Comparison of ENCODE assay signal across 1 cellular context in the genomic region with DNA sequence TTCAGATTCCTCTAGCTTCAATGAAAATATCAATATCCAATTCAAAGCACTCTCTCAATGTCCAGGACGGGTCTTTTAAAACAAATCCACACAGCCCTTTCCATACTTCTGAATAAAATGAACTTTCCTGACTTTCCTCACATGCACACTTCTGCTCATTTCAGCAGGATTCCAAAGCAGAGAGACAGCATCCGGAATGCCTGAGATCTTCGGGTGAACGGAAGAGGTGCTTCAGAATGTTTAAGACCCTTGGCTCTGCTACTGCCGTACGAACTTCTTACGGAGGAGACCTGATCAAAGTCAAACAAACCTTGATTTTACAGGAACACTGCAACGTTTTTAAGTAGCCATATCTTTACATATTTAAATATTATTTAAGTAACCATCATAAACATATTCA.
TF ChIP-seq lines count a peak whose summit lies in the region.

No MANE protein-coding gene starts in this region.

TF ChIP-seq in WTC11, 78 proteins besides CTCF, POLR2A, EP300 and RAD21 (continued from another document):
- TF ChIP-seq, protein P1, sequence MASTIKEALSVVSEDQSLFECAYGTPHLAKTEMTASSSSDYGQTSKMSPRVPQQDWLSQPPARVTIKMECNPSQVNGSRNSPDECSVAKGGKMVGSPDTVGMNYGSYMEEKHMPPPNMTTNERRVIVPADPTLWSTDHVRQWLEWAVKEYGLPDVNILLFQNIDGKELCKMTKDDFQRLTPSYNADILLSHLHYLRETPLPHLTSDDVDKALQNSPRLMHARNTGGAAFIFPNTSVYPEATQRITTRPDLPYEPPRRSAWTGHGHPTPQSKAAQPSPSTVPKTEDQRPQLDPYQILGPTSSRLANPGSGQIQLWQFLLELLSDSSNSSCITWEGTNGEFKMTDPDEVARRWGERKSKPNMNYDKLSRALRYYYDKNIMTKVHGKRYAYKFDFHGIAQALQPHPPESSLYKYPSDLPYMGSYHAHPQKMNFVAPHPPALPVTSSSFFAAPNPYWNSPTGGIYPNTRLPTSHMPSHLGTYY (CRISPR knock-in tag; IDR thresholded peaks at IDR 0.05), result no peak
- TF ChIP-seq, protein P2, sequence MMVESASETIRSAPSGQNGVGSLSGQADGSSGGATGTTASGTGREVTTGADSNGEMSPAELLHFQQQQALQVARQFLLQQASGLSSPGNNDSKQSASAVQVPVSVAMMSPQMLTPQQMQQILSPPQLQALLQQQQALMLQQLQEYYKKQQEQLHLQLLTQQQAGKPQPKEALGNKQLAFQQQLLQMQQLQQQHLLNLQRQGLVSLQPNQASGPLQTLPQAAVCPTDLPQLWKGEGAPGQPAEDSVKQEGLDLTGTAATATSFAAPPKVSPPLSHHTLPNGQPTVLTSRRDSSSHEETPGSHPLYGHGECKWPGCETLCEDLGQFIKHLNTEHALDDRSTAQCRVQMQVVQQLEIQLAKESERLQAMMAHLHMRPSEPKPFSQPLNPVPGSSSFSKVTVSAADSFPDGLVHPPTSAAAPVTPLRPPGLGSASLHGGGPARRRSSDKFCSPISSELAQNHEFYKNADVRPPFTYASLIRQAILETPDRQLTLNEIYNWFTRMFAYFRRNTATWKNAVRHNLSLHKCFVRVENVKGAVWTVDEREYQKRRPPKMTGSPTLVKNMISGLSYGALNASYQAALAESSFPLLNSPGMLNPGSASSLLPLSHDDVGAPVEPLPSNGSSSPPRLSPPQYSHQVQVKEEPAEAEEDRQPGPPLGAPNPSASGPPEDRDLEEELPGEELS (CRISPR knock-in tag; IDR thresholded peaks at IDR 0.05), result no peak
- TF ChIP-seq ATF1 (CRISPR knock-in tag; IDR thresholded peaks at IDR 0.05) (no peak), JUN (CRISPR knock-in tag; IDR thresholded peaks at IDR 0.05) (no peak), NR3C1 (CRISPR knock-in tag; conservative IDR thresholded peaks at IDR 0.05; ENCODE audit: low read depth) (no peak), TP53 (CRISPR knock-in tag; IDR thresholded peaks at IDR 0.05) (no peak), TCF7 (CRISPR knock-in tag; IDR thresholded peaks at IDR 0.05; ENCODE audit: low read depth) (no peak), SOX15 (CRISPR knock-in tag; IDR thresholded peaks at IDR 0.05) (no peak)
- TF ChIP-seq, protein P3, sequence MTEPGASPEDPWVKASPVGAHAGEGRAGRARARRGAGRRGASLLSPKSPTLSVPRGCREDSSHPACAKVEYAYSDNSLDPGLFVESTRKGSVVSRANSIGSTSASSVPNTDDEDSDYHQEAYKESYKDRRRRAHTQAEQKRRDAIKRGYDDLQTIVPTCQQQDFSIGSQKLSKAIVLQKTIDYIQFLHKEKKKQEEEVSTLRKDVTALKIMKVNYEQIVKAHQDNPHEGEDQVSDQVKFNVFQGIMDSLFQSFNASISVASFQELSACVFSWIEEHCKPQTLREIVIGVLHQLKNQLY (CRISPR knock-in tag; IDR thresholded peaks at IDR 0.05), result no peak
- TF ChIP-seq, protein P4, sequence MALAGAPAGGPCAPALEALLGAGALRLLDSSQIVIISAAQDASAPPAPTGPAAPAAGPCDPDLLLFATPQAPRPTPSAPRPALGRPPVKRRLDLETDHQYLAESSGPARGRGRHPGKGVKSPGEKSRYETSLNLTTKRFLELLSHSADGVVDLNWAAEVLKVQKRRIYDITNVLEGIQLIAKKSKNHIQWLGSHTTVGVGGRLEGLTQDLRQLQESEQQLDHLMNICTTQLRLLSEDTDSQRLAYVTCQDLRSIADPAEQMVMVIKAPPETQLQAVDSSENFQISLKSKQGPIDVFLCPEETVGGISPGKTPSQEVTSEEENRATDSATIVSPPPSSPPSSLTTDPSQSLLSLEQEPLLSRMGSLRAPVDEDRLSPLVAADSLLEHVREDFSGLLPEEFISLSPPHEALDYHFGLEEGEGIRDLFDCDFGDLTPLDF (CRISPR knock-in tag; IDR thresholded peaks at IDR 0.05), result no peak
- TF ChIP-seq, protein P5, sequence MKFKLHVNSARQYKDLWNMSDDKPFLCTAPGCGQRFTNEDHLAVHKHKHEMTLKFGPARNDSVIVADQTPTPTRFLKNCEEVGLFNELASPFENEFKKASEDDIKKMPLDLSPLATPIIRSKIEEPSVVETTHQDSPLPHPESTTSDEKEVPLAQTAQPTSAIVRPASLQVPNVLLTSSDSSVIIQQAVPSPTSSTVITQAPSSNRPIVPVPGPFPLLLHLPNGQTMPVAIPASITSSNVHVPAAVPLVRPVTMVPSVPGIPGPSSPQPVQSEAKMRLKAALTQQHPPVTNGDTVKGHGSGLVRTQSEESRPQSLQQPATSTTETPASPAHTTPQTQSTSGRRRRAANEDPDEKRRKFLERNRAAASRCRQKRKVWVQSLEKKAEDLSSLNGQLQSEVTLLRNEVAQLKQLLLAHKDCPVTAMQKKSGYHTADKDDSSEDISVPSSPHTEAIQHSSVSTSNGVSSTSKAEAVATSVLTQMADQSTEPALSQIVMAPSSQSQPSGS (CRISPR knock-in tag; IDR thresholded peaks at IDR 0.05; ENCODE audit: borderline replicate concordance, low read depth), result no peak
